In the genomic region with DNA sequence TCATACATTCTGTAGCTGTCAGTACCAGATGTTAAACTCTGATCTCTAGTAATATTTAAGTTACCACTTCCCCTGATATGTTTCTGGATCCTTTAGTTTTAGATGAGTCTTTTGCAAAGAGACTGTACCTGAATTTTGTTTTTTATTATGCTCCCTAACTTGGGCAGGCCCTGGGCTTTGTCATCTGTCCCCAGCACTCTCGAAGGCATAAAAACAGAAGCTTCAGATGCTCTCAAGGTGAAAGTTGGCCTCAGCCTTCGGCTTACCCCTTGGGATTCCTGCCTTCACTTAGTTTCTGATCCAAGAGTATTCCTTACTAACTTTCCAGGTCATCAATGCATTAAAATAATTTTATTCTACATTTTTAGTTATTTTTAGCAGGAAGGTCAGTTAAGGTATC, we compare ENCODE assay signal across 16 cellular contexts. TPM values are rescaled to one million over a fixed set of nuclear protein-coding genes. Genes with fewer than 3 reads are reported as not detected.
A peak's percentile ranks its signal among the peaks of the same experiment; 100 is the strongest.
DNase-seq lines count a peak whose midpoint lies in the region; ATAC-seq and TF ChIP-seq lines count a peak whose summit lies in the region.
"Had no signal": no experiment of that assay in that cellular context is flagged by ENCODE, and none has a peak within 500 bp of the region (broad histone marks: within the 10 kb centered on the region; RNA-seq: fewer than 3 reads in every experiment).

No MANE protein-coding gene starts in this region.

- 88 to 92% methylated on average over 2 of the region's 2 CpGs for WGBS in body of pancreas, 2 donors

- no peak overlapping the region for H3K4me3 ChIP-seq in body of pancreas
- no peak overlapping the region for H3K4me3 ChIP-seq in ascending aorta

- DNase-seq in stimulated activated naive CD8-positive, alpha-beta T cell treated with anti-CD3 and anti-CD28 coated beads, Interleukin-15, Interleukin-2, amounts not matched to agents 100 U/mL and 50 U/mL, for 24 hours = no peak
- DNase-seq in activated naive CD8-positive, alpha-beta T cell treated with anti-CD3 and anti-CD28 coated beads for 36 hours = no peak
- DNase-seq in mesothelial cell of epicardium (ENCODE audit: low spot score in 2 of 2, unreplicated experiment in 2 of 2) = no peak
- DNase-seq in T-helper 2 cell = no peak
- DNase-seq in body of pancreas = no peak
- DNase-seq in ascending aorta (ENCODE audit: low spot score in 2 of 2) = no peak
- DNase-seq: activated CD4-positive, alpha-beta T cell treated with anti-CD3 and anti-CD28 coated beads for 4 hours; activated CD8-positive, alpha-beta memory T cell treated with anti-CD3 and anti-CD28 coated beads, Interleukin-2, amount 50 U/mL, for 48 hours; activated naive CD4-positive, alpha-beta T cell; kidney; midbrain; NCI-H69; stimulated activated CD4-positive, alpha-beta T cell treated with anti-CD3 and anti-CD28 coated beads, Interleukin-2, amount 100 ng/mL, for 48 hours had no signal

- H3K9me3 ChIP-seq in body of pancreas (no peaks in the 10 kb centered on the region), ascending aorta (no peaks in the 10 kb centered on the region)

- H3K4me1 ChIP-seq in body of pancreas (peaks cover 11% of the 10 kb centered on the region), ascending aorta (no peaks in the 10 kb centered on the region)

- H3K4me1 Mint-ChIP-seq in stimulated activated naive CD8-positive, alpha-beta T cell treated with anti-CD3 and anti-CD28 coated beads, Interleukin-15, Interleukin-2, amounts not matched to agents 100 ng/mL and 50 ng/mL, for 24 hours (ENCODE audit: low read depth) = peaks cover 62% of the 10 kb centered on the region
- peaks cover 56% of the 10 kb centered on the region for H3K4me1 Mint-ChIP-seq in activated naive CD8-positive, alpha-beta T cell treated with anti-CD3 and anti-CD28 coated beads for 36 hours
- peaks cover 18% of the 10 kb centered on the region for H3K4me1 Mint-ChIP-seq in mesothelial cell of epicardium

- no peak for ATAC-seq in stimulated activated naive CD8-positive, alpha-beta T cell treated with anti-CD3 and anti-CD28 coated beads, Interleukin-15, Interleukin-2, amounts not matched to agents 100 U/mL and 50 U/mL, for 24 hours
- ATAC-seq in HG03196 (IDR thresholded peaks at IDR 0.05; ENCODE audit: unreplicated experiment) (no peak), body of pancreas (no peak)
- ATAC-seq: sciatic nerve had no signal

- no peaks in the 10 kb centered on the region for H3K36me3 ChIP-seq in body of pancreas (replicated peaks in 1 of 2; ENCODE audit: insufficient read depth in 1 of 2, low read depth in 2 of 2)
- no peaks in the 10 kb centered on the region for H3K36me3 ChIP-seq in ascending aorta

- H3K27me3 ChIP-seq in body of pancreas (no peaks in the 10 kb centered on the region), ascending aorta (no peaks in the 10 kb centered on the region)

- H3K27ac ChIP-seq in body of pancreas = no peak overlapping the region
- H3K27ac ChIP-seq in ascending aorta = no peak overlapping the region

- H3K27ac Mint-ChIP-seq in stimulated activated naive CD8-positive, alpha-beta T cell treated with anti-CD3 and anti-CD28 coated beads, Interleukin-15, Interleukin-2, amounts not matched to agents 100 ng/mL and 50 ng/mL, for 24 hours = peak overlapping the region; percentile 24
- H3K27ac Mint-ChIP-seq in activated naive CD8-positive, alpha-beta T cell treated with anti-CD3 and anti-CD28 coated beads for 36 hours = peak overlapping the region; percentile 16
- H3K27ac Mint-ChIP-seq in mesothelial cell of epicardium = peak overlapping the region; percentile 1

- intact Hi-C loops in body of pancreas (cut with DNase I) (no loop called here), ascending aorta (cut with DNase I) (no loop called here)

- no peaks in the 10 kb centered on the region for H3K9me3 Mint-ChIP-seq in stimulated activated naive CD8-positive, alpha-beta T cell treated with anti-CD3 and anti-CD28 coated beads, Interleukin-15, Interleukin-2, amounts not matched to agents 100 ng/mL and 50 ng/mL, for 24 hours
- no peaks in the 10 kb centered on the region for H3K9me3 Mint-ChIP-seq in activated naive CD8-positive, alpha-beta T cell treated with anti-CD3 and anti-CD28 coated beads for 36 hours
- no peaks in the 10 kb centered on the region for H3K9me3 Mint-ChIP-seq in mesothelial cell of epicardium

- no peak for TF ChIP-seq POLR2A in body of pancreas (IDR thresholded peaks at IDR 0.05)

- TF ChIP-seq CTCF in mesothelial cell of epicardium (IDR thresholded peaks at IDR 0.05; ENCODE audit: unreplicated experiment) (no peak), body of pancreas (IDR thresholded peaks at IDR 0.05) (no peak), ascending aorta (IDR thresholded peaks at IDR 0.05) (no peak)

- peaks cover 41% of the 10 kb centered on the region for H3K36me3 Mint-ChIP-seq in stimulated activated naive CD8-positive, alpha-beta T cell treated with anti-CD3 and anti-CD28 coated beads, Interleukin-15, Interleukin-2, amounts not matched to agents 100 ng/mL and 50 ng/mL, for 24 hours (ENCODE audit: low read depth)
- H3K36me3 Mint-ChIP-seq in activated naive CD8-positive, alpha-beta T cell treated with anti-CD3 and anti-CD28 coated beads for 36 hours = peaks cover 39% of the 10 kb centered on the region
- H3K36me3 Mint-ChIP-seq in mesothelial cell of epicardium = no peaks in the 10 kb centered on the region

- no peak overlapping the region for H3K4me3 Mint-ChIP-seq in stimulated activated naive CD8-positive, alpha-beta T cell treated with anti-CD3 and anti-CD28 coated beads, Interleukin-15, Interleukin-2, amounts not matched to agents 100 ng/mL and 50 ng/mL, for 24 hours
- no peak overlapping the region for H3K4me3 Mint-ChIP-seq in activated naive CD8-positive, alpha-beta T cell treated with anti-CD3 and anti-CD28 coated beads for 36 hours
- no peak overlapping the region for H3K4me3 Mint-ChIP-seq in mesothelial cell of epicardium

- H3K27me3 Mint-ChIP-seq in stimulated activated naive CD8-positive, alpha-beta T cell treated with anti-CD3 and anti-CD28 coated beads, Interleukin-15, Interleukin-2, amounts not matched to agents 100 ng/mL and 50 ng/mL, for 24 hours = no peaks in the 10 kb centered on the region
- no peaks in the 10 kb centered on the region for H3K27me3 Mint-ChIP-seq in activated naive CD8-positive, alpha-beta T cell treated with anti-CD3 and anti-CD28 coated beads for 36 hours
- H3K27me3 Mint-ChIP-seq in mesothelial cell of epicardium (ENCODE audit: low read depth) = no peaks in the 10 kb centered on the region

RNA-seq across cellular contexts. Expression of gene LNPEP, which starts 14.9 kb away (rescaled TPM):
- total RNA-seq in activated naive CD8-positive, alpha-beta T cell treated with anti-CD3 and anti-CD28 coated beads for 36 hours = 10 to 100 TPM; 41.4 to 41.5 TPM
- total RNA-seq in mesothelial cell of epicardium = 35.4 to 37.3 TPM (median 35.6 TPM) in 3 replicates
- total RNA-seq in body of pancreas = 10 to 100 TPM; 16.8 to 22.1 TPM
- 35.3 TPM for total RNA-seq in ascending aorta

RNA-seq across cellular contexts. Expression of gene ERAP2, which starts 44.7 kb away (rescaled TPM):
- total RNA-seq in activated naive CD8-positive, alpha-beta T cell treated with anti-CD3 and anti-CD28 coated beads for 36 hours = 10 to 100 TPM; 44.8 to 47.1 TPM
- total RNA-seq in mesothelial cell of epicardium = 0.47 to 0.74 TPM (median 0.68 TPM) in 3 replicates
- 10 to 100 TPM in 1 of 2 donors, 1 to 10 TPM in 1; 7.5 to 24.7 TPM for total RNA-seq in body of pancreas
- 20.6 TPM for total RNA-seq in ascending aorta
